17 cellular contexts compared by ENCODE assay signal in the genomic region with DNA sequence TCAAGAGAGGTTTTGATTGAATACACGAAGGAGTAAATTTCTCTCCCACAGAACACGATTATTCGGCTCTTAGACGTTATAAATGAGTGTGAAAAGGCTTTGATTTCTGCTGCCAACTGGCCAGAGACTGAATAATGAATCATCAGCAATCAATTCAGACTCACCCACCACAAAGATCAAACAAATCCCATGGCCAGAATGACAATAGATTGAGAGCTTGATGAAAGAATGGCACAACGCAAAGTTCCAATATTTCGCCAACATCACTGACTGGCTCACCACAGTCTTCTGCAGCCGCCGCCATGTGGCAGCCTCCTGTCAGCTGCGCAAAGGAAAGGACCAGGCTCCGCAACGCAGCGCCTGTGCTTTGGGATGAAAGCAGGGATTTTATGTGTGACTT.
DNase-seq lines count a peak whose midpoint lies in the region.
"Had no signal": no experiment of that assay in that cellular context is flagged by ENCODE, and none has a peak within 500 bp of the region (broad histone marks: within the 10 kb centered on the region; RNA-seq: fewer than 3 reads in every experiment).

No MANE protein-coding gene starts in this region.

- H2AFZ ChIP-seq in neuronal stem cell (ENCODE audit: low read length) = no peak overlapping the region

- H3K79me1 ChIP-seq in neuronal stem cell (ENCODE audit: low read depth, low read length) = no peaks in the 10 kb centered on the region

- no peak overlapping the region for H3K14ac ChIP-seq in neuronal stem cell (ENCODE audit: low read length)

- H2BK5ac ChIP-seq in neuronal stem cell (ENCODE audit: low read length) = no peak overlapping the region

- no peak overlapping the region for H2BK15ac ChIP-seq in neuronal stem cell (ENCODE audit: low read length)

- peaks cover 0 to 2% of the 10 kb centered on the region in 2 donors for H3K4me1 ChIP-seq in neuronal stem cell (ENCODE audit: control insufficient read depth in 2 of 2, insufficient read depth in 1 of 2, low read depth in 1 of 2, low read length in 2 of 2)
- H3K4me1 ChIP-seq: Caco-2 had no signal

- H3K27me3 ChIP-seq in MG63 (no peaks in the 10 kb centered on the region), neuronal stem cell (ENCODE audit: control insufficient read depth in 3 of 3, insufficient read depth in 3 of 3, low read depth in 1 of 3, low read length in 3 of 3) (no peaks in the 10 kb centered on the region)

- H4K8ac ChIP-seq in neuronal stem cell (ENCODE audit: low read depth, low read length) = no peak overlapping the region

- H2AK5ac ChIP-seq in neuronal stem cell (ENCODE audit: low read depth, low read length) = peak overlapping the region; percentile 42

- no peak overlapping the region for H4K91ac ChIP-seq in neuronal stem cell (ENCODE audit: low read depth, low read length, poor library complexity)

- no CpG with 5 or more reads among the region's 12 CpGs for WGBS in neuronal stem cell (ENCODE audit: extremely low coverage in 2 of 2, insufficient read length in 2 of 2, insufficient replicate concordance in 1 of 2), 2 donors

- H3K9me3 ChIP-seq in MG63 = no peaks in the 10 kb centered on the region; the same call in 1 of the 2 replicates
- H3K9me3 ChIP-seq in neuronal stem cell (replicated peaks in 1 of 2; ENCODE audit: control insufficient read depth in 2 of 2, insufficient read depth in 1 of 2, low read depth in 1 of 2, low read length in 2 of 2) = peaks cover 2% of the 10 kb centered on the region in 2 donors
- H3K9me3 ChIP-seq: Caco-2 had no signal

- H2BK120ac ChIP-seq in neuronal stem cell (ENCODE audit: low read depth, low read length) = no peak overlapping the region

- peak; percentile 11 for DNase-seq in MG63
- DNase-seq in astrocyte of the hippocampus (ENCODE audit: low read depth, low spot score) = peak; percentile 79
- no peak for DNase-seq in neuronal stem cell (ENCODE audit: low spot score)
- DNase-seq in AG08395 (ENCODE audit: low spot score) = no peak
- DNase-seq in NCI-H2029 (lab: John Stamatoyannopoulos, UW) = no peak
- DNase-seq in D341Med (ENCODE audit: low spot score) = no peak
- no peak for DNase-seq in OCI-M1 (lab: John Stamatoyannopoulos, UW)
- DNase-seq: Caco-2; CD4-positive, alpha-beta T cell; DMS153; DMS79; GDM1; GOT3; H7; HFFc6 had no signal

- H3K27ac ChIP-seq in neuronal stem cell (replicated peaks; ENCODE audit: low read length) = no peak overlapping the region
- H3K27ac ChIP-seq: C4-2B, HL-60 had no signal

- H3K18ac ChIP-seq in neuronal stem cell (ENCODE audit: low read length) = no peak overlapping the region

- no peak overlapping the region for H3K4ac ChIP-seq in neuronal stem cell (ENCODE audit: low read length)

- H2BK12ac ChIP-seq in neuronal stem cell (ENCODE audit: low read length) = no peak overlapping the region

- no peak overlapping the region for H3K4me3 ChIP-seq in MG63
- H3K4me3 ChIP-seq in neuronal stem cell (ENCODE audit: low read length in 2 of 2) = no peak overlapping the region

- no peak overlapping the region for H3K23ac ChIP-seq in neuronal stem cell (ENCODE audit: low read depth, low read length, poor library complexity)

- H3K9ac ChIP-seq in neuronal stem cell (ENCODE audit: low read depth, low read length, poor library complexity) = no peak overlapping the region

- no peaks in the 10 kb centered on the region for H3K36me3 ChIP-seq in MG63
- no peaks in the 10 kb centered on the region for H3K36me3 ChIP-seq in neuronal stem cell (replicated peaks in 1 of 2; ENCODE audit: control insufficient read depth in 2 of 2, insufficient read depth in 2 of 2, low read length in 2 of 2)

- no peak overlapping the region for H3K4me2 ChIP-seq in neuronal stem cell (ENCODE audit: insufficient read depth, low read length, poor library complexity, severe bottlenecking)

Comparison
In these comparisons a context has a peak if more than half of its experiments do, and no peak if none do; other contexts are left out.
1. DNase-seq: peak in MG63 (single experiment) and astrocyte of the hippocampus (single experiment); none in neuronal stem cell (single experiment), AG08395 (single experiment), NCI-H2029 (single experiment), D341Med (single experiment) and OCI-M1 (single experiment).